ENCODE assay signal across 24 cellular contexts in genomic region chr20:45646898-45647297, GRCh38. TPM values are rescaled to one million over a fixed set of nuclear protein-coding genes. Genes with fewer than 3 reads are reported as not detected.
DNase-seq lines count a peak whose midpoint lies in the region; ATAC-seq, FAIRE-seq and TF ChIP-seq lines count a peak whose summit lies in the region.
"Had no signal": no experiment of that assay in that cellular context is flagged by ENCODE, and none has a peak within 500 bp of the region (broad histone marks: within the 10 kb centered on the region; RNA-seq: fewer than 3 reads in every experiment).

No MANE protein-coding gene starts in this region.

- intact Hi-C loops in left lung (cut with DNase I) (no loop called here), posterior vena cava (cut with DNase I) (no loop called here)

- H3K36me3 ChIP-seq in RWPE2 (ENCODE audit: low read depth) (no peaks in the 10 kb centered on the region), left lung (no peaks in the 10 kb centered on the region)
- H3K36me3 ChIP-seq: BLaER1 treated with 17β-estradiol and CSF1 and Interleukin-3, amounts not matched to agents 10 nM and 100 nM had no signal

- TF ChIP-seq CTCF in RWPE2 (IDR thresholded peaks at IDR 0.05; ENCODE audit: poor library complexity, severe bottlenecking) (no peak), left lung (IDR thresholded peaks at IDR 0.05) (no peak), GM10266 (IDR thresholded peaks at IDR 0.05; ENCODE audit: control insufficient read depth, insufficient read depth, low read depth, missing control alignments) (no peak)

- peak; percentile 69 for FAIRE-seq in HTR-8/SVneo (lab: Jason Lieb, UNC)
- FAIRE-seq: A549, D721Med, G401.6, GM12878, GM12892, GM19239 had no signal

- H3K27ac ChIP-seq in RWPE2 (ENCODE audit: poor library complexity, severe bottlenecking), result no peak overlapping the region
- H3K27ac ChIP-seq in left lung, result no peak overlapping the region
- H3K27ac ChIP-seq: 22Rv1; A549; BLaER1 treated with 17β-estradiol and CSF1 and Interleukin-3, amounts not matched to agents 10 nM and 100 nM; C4-2B had no signal

- H3K9me3 ChIP-seq in RWPE2 (ENCODE audit: severe bottlenecking) (no peaks in the 10 kb centered on the region), left lung (no peaks in the 10 kb centered on the region)
- H3K9me3 ChIP-seq: A549 had no signal

- H3K4me1 ChIP-seq in RWPE2 (ENCODE audit: insufficient read depth, poor library complexity, severe bottlenecking), result no peaks in the 10 kb centered on the region
- H3K4me1 ChIP-seq in left lung, result no peaks in the 10 kb centered on the region
- H3K4me1 ChIP-seq: A549; BLaER1 treated with 17β-estradiol and CSF1 and Interleukin-3, amounts not matched to agents 10 nM and 100 nM had no signal

- H3K4me3 ChIP-seq in RWPE2 (ENCODE audit: severe bottlenecking), result no peak overlapping the region
- H3K4me3 ChIP-seq in left lung, result no peak overlapping the region
- H3K4me3 ChIP-seq: A549; BLaER1 treated with 17β-estradiol and CSF1 and Interleukin-3, amounts not matched to agents 10 nM and 100 nM; GM12878 had no signal

- ATAC-seq in RWPE2 (ENCODE audit: low read depth), result no peak; the same call in 2 of the 3 replicates
- peak; percentile 40 for ATAC-seq in left lung
- ATAC-seq: A549; CD8-positive, alpha-beta T cell; GM12878 had no signal

- DNase-seq in HTR-8/SVneo (ENCODE audit: insufficient read length, low spot score) (no peak), RWPE2 (ENCODE audit: low spot score) (peak; percentile 70), left lung (no peak), GM10266 (ENCODE audit: extremely low spot score) (no peak), posterior vena cava (ENCODE audit: low spot score) (no peak), iPS-NIHi11 (ENCODE audit: low spot score) (no peak)
- DNase-seq: AML-193; Caco-2; Calu3; CD4-positive, alpha-beta T cell; CD8-positive, alpha-beta T cell; DMS79 treated with DMSO at 0.1 percent for 48 hours; GF-D8 had no signal

- peaks cover 20% of the 10 kb centered on the region for H3K27me3 ChIP-seq in RWPE2 (ENCODE audit: insufficient read depth, poor library complexity, severe bottlenecking)
- H3K27me3 ChIP-seq in left lung, result no peaks in the 10 kb centered on the region
- H3K27me3 ChIP-seq: BLaER1 treated with 17β-estradiol and CSF1 and Interleukin-3, amounts not matched to agents 10 nM and 100 nM had no signal

RNA-seq across cellular contexts. Expression of gene WFDC9, which starts 15.8 kb away (rescaled TPM):
- not detected for total RNA-seq in left lung
- total RNA-seq in posterior vena cava, result not detected
- total RNA-seq: A172; B cell; Caco-2; Calu3; CD4-positive, alpha-beta T cell; CD8-positive, alpha-beta T cell; GM12878 had no signal

RNA-seq across cellular contexts. Expression of gene WFDC10A, which starts 17.4 kb away (rescaled TPM):
- total RNA-seq in left lung (not detected), posterior vena cava (not detected)
- total RNA-seq: A172; B cell; Caco-2; Calu3; CD4-positive, alpha-beta T cell; CD8-positive, alpha-beta T cell; GM12878 had no signal

RNA-seq across cellular contexts. Expression of gene WFDC11, which starts 23.1 kb away (rescaled TPM):
- total RNA-seq in left lung (not detected), posterior vena cava (not detected)
- total RNA-seq: A172; B cell; Caco-2; Calu3; CD4-positive, alpha-beta T cell; CD8-positive, alpha-beta T cell; GM12878 had no signal

RNA-seq across cellular contexts. Expression of gene WFDC13, which starts 54.9 kb away (rescaled TPM):
- not detected for total RNA-seq in left lung
- not detected for total RNA-seq in posterior vena cava
- total RNA-seq: A172; B cell; Caco-2; Calu3; CD4-positive, alpha-beta T cell; CD8-positive, alpha-beta T cell; GM12878 had no signal

RNA-seq across cellular contexts. Expression of gene WFDC10B, which starts 57.9 kb away (rescaled TPM):
- total RNA-seq in left lung, result 1 to 10 TPM in 1 of 2 donors, under 1 TPM in 1; 0.44 to 1.2 TPM
- total RNA-seq in posterior vena cava, result under 1 TPM in 1 of 2 donors, not detected in 1; 0.48 TPM
- total RNA-seq: A172; B cell; Caco-2; Calu3; CD4-positive, alpha-beta T cell; CD8-positive, alpha-beta T cell; GM12878 had no signal
